Comparison of ENCODE assay signal across 29 cellular contexts in the genomic region with DNA sequence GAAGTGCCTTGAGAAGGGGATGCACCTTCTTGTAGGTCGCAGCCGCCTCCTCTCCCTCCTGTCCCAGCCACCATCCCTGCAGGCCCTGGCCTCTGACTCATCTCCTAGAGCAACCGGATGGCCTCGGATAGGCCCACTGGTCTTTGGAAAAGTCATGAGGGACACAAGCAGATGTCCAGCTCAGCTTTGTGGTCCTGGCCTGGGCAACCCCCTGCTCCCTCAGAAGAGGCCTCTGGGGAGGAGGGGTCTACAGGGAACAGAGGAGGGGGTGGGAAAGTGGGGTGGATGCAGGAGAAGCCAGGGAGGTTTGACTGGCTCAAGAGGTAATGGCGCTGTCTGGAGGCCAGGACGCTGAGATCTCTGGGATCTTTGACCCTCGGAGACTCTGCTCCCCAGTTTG.
DNase-seq lines count a peak whose midpoint lies in the region; ATAC-seq and TF ChIP-seq lines count a peak whose summit lies in the region.
"Had no signal": no experiment of that assay in that cellular context is flagged by ENCODE, and none has a peak within 500 bp of the region (broad histone marks: within the 10 kb centered on the region; RNA-seq: fewer than 3 reads in every experiment).

No MANE protein-coding gene starts in this region.

- no peak overlapping the region for H3K4me3 Mint-ChIP-seq in activated CD8-positive, alpha-beta T cell treated with anti-CD3 and anti-CD28 coated beads, Interleukin-2, amount 10 ng/mL, durations not matched to agents 7 days and 5 days
- no peak overlapping the region for H3K4me3 Mint-ChIP-seq in activated CD8-positive, alpha-beta T cell treated with anti-CD3 and anti-CD28 coated beads for 36 hours
- H3K4me3 Mint-ChIP-seq: activated T-cell treated with anti-CD3 and anti-CD28 coated beads, Interleukin-2, amount 50 U/mL, for 4 hours; GM23338; IgD-negative memory B cell; natural killer cell treated with Interleukin-12 subunit alpha and Interleukin-12 subunit beta and Interleukin-15 and Interleukin-18, amount 100 ng/mL, for 72 hours; stimulated activated naive B cell treated with anti-CD40 and anti-IgM and Interleukin-4, amounts not matched to agents 10 μg/mL and 1 μg/mL and 100 μg/mL, for 72 hours; WTC11 had no signal

- intact Hi-C loops in activated CD8-positive, alpha-beta T cell treated with anti-CD3 and anti-CD28 coated beads for 36 hours (cut with micrococcal nuclease) = no loop called here

- no peak for TF ChIP-seq CTCF in activated CD8-positive, alpha-beta T cell treated with anti-CD3 and anti-CD28 coated beads for 36 hours (IDR thresholded peaks at IDR 0.05)
- no peak for TF ChIP-seq CTCF in lung (IDR thresholded peaks at IDR 0.05; ENCODE audit: control extremely low read depth, extremely low read depth)

- no peaks in the 10 kb centered on the region for H3K27me3 ChIP-seq in lung (ENCODE audit: control insufficient read depth, insufficient read depth)
- H3K27me3 ChIP-seq: testis had no signal

- POLR2A ChIA-PET in activated CD8-positive, alpha-beta T cell treated with anti-CD3 and anti-CD28 coated beads, Interleukin-2, amount 10 ng/mL, durations not matched to agents 7 days and 5 days (lab: Charles Lee) = no interaction called here
- POLR2A ChIA-PET in activated CD8-positive, alpha-beta T cell treated with anti-CD3 and anti-CD28 coated beads for 36 hours (lab: Charles Lee) = no interaction called here

- 95 to 96% methylated on average over 7 of the region's 7 CpGs for WGBS in lung, 2 donors

- no peaks in the 10 kb centered on the region for H3K36me3 Mint-ChIP-seq in activated CD8-positive, alpha-beta T cell treated with anti-CD3 and anti-CD28 coated beads, Interleukin-2, amount 10 ng/mL, durations not matched to agents 7 days and 5 days (ENCODE audit: low read depth)
- H3K36me3 Mint-ChIP-seq in activated CD8-positive, alpha-beta T cell treated with anti-CD3 and anti-CD28 coated beads for 36 hours (ENCODE audit: low read depth) = no peaks in the 10 kb centered on the region
- H3K36me3 Mint-ChIP-seq: IgD-negative memory B cell; natural killer cell treated with Interleukin-12 subunit alpha and Interleukin-12 subunit beta and Interleukin-15 and Interleukin-18, amount 100 ng/mL, for 72 hours; stimulated activated naive B cell treated with anti-CD40 and anti-IgM and Interleukin-4, amounts not matched to agents 10 μg/mL and 1 μg/mL and 100 μg/mL, for 72 hours; WTC11 had no signal

- no peaks in the 10 kb centered on the region for H3K36me3 ChIP-seq in lung (ENCODE audit: control insufficient read depth in 2 of 2, insufficient read depth in 2 of 2, low read length in 2 of 2)
- H3K36me3 ChIP-seq: prostate gland had no signal

- no peaks in the 10 kb centered on the region for H3K4me1 ChIP-seq in lung (ENCODE audit: control insufficient read depth in 2 of 2, insufficient read depth in 2 of 2, low read length in 2 of 2)
- H3K4me1 ChIP-seq: prostate gland, testis had no signal

- H3K4me1 Mint-ChIP-seq in activated CD8-positive, alpha-beta T cell treated with anti-CD3 and anti-CD28 coated beads, Interleukin-2, amount 10 ng/mL, durations not matched to agents 7 days and 5 days (ENCODE audit: low read depth) = no peaks in the 10 kb centered on the region
- no peaks in the 10 kb centered on the region for H3K4me1 Mint-ChIP-seq in activated CD8-positive, alpha-beta T cell treated with anti-CD3 and anti-CD28 coated beads for 36 hours (ENCODE audit: low read depth)
- H3K4me1 Mint-ChIP-seq: WTC11 had no signal

- DNase-seq in activated CD8-positive, alpha-beta T cell treated with anti-CD3 and anti-CD28 coated beads, Interleukin-2, amount 10 ng/mL, durations not matched to agents 7 days and 5 days = peak; percentile 3
- DNase-seq in activated CD8-positive, alpha-beta T cell treated with anti-CD3 and anti-CD28 coated beads for 36 hours = no peak
- DNase-seq in lung (ENCODE audit: low spot score) (peak; percentile 13), NCI-H2227 (lab: John Stamatoyannopoulos, UW; ENCODE audit: unreplicated experiment) (no peak)
- DNase-seq in stimulated activated CD8-positive, alpha-beta memory T cell treated with anti-CD3 and anti-CD28 coated beads, Interleukin-4, amount 100 ng/mL, for 48 hours = peak; percentile 10
- DNase-seq: 8988T; activated CD4-positive, alpha-beta T cell treated with anti-CD3 and anti-CD28 coated beads, Interleukin-2, amount 50 U/mL, for 4 hours; activated naive CD4-positive, alpha-beta T cell treated with Interleukin-2 at 50 U/mL for 16 hours; activated T-cell treated with anti-CD3 and anti-CD28 coated beads, Interleukin-2, amount 50 U/mL, for 4 hours; AML-193; amniotic stem cell; dermis blood vessel endothelial cell; DMS79; left cardiac atrium; midbrain; MM.1S; NCI-H1417 treated with DMSO at 0.1 percent for 48 hours; NCI-H510A treated with DMSO at 0.1 percent for 48 hours; stimulated activated CD4-positive, alpha-beta T cell treated with anti-CD3 and anti-CD28 coated beads, Interleukin-1b, Interleukin-23, amount 100 ng/mL, for 48 hours; stimulated activated naive B cell treated with anti-CD40 and anti-IgM and Interleukin-4, amounts not matched to agents 10 μg/mL and 1 μg/mL and 100 μg/mL, for 72 hours; testis had no signal

- CTCF ChIA-PET in activated CD8-positive, alpha-beta T cell treated with anti-CD3 and anti-CD28 coated beads, Interleukin-2, amount 10 ng/mL, durations not matched to agents 7 days and 5 days (lab: Charles Lee) = no interaction called here
- CTCF ChIA-PET in activated CD8-positive, alpha-beta T cell treated with anti-CD3 and anti-CD28 coated beads for 36 hours (lab: Charles Lee) = no interaction called here

- no peak for ATAC-seq in activated CD8-positive, alpha-beta T cell treated with anti-CD3 and anti-CD28 coated beads, Interleukin-2, amount 10 ng/mL, durations not matched to agents 7 days and 5 days
- no peak for ATAC-seq in activated CD8-positive, alpha-beta T cell treated with anti-CD3 and anti-CD28 coated beads for 36 hours
- ATAC-seq in lung (ENCODE audit: insufficient read depth, low FRiP score) (no peak), HG03159 (IDR thresholded peaks at IDR 0.05; ENCODE audit: unreplicated experiment) (no peak), GM21360 (IDR thresholded peaks at IDR 0.05; ENCODE audit: unreplicated experiment) (no peak)
- ATAC-seq: activated T-cell treated with anti-CD3 and anti-CD28 coated beads, Interleukin-2, amount 50 U/mL, for 4 hours; GM23338; natural killer cell treated with Interleukin-12 subunit alpha and Interleukin-12 subunit beta and Interleukin-15 and Interleukin-18, amount 100 ng/mL, for 72 hours; stimulated activated naive B cell treated with anti-CD40 and anti-IgM and Interleukin-4, amounts not matched to agents 10 μg/mL and 1 μg/mL and 100 μg/mL, for 72 hours; WTC11 had no signal

- peaks cover 11% of the 10 kb centered on the region for H3K27me3 Mint-ChIP-seq in activated CD8-positive, alpha-beta T cell treated with anti-CD3 and anti-CD28 coated beads, Interleukin-2, amount 10 ng/mL, durations not matched to agents 7 days and 5 days (ENCODE audit: low read depth)
- H3K27me3 Mint-ChIP-seq in activated CD8-positive, alpha-beta T cell treated with anti-CD3 and anti-CD28 coated beads for 36 hours = no peaks in the 10 kb centered on the region

- no peak overlapping the region for H3K27ac Mint-ChIP-seq in activated CD8-positive, alpha-beta T cell treated with anti-CD3 and anti-CD28 coated beads, Interleukin-2, amount 10 ng/mL, durations not matched to agents 7 days and 5 days
- H3K27ac Mint-ChIP-seq in activated CD8-positive, alpha-beta T cell treated with anti-CD3 and anti-CD28 coated beads for 36 hours = no peak overlapping the region
- H3K27ac Mint-ChIP-seq: GM23338; IgD-negative memory B cell; natural killer cell treated with Interleukin-12 subunit alpha and Interleukin-12 subunit beta and Interleukin-15 and Interleukin-18, amount 100 ng/mL, for 72 hours; stimulated activated naive B cell treated with anti-CD40 and anti-IgM and Interleukin-4, amounts not matched to agents 10 μg/mL and 1 μg/mL and 100 μg/mL, for 72 hours; WTC11 had no signal

- no peaks in the 10 kb centered on the region for H3K9me3 ChIP-seq in lung (ENCODE audit: control insufficient read depth in 2 of 2, insufficient read depth in 1 of 2, low read length in 1 of 2)
- H3K9me3 ChIP-seq: prostate gland, testis had no signal

- no peaks in the 10 kb centered on the region for H3K9me3 Mint-ChIP-seq in activated CD8-positive, alpha-beta T cell treated with anti-CD3 and anti-CD28 coated beads, Interleukin-2, amount 10 ng/mL, durations not matched to agents 7 days and 5 days (ENCODE audit: insufficient read depth)
- H3K9me3 Mint-ChIP-seq in activated CD8-positive, alpha-beta T cell treated with anti-CD3 and anti-CD28 coated beads for 36 hours = no peaks in the 10 kb centered on the region
- H3K9me3 Mint-ChIP-seq: activated T-cell treated with anti-CD3 and anti-CD28 coated beads, Interleukin-2, amount 50 U/mL, for 4 hours; GM23338; IgD-negative memory B cell; natural killer cell treated with Interleukin-12 subunit alpha and Interleukin-12 subunit beta and Interleukin-15 and Interleukin-18, amount 100 ng/mL, for 72 hours; stimulated activated naive B cell treated with anti-CD40 and anti-IgM and Interleukin-4, amounts not matched to agents 10 μg/mL and 1 μg/mL and 100 μg/mL, for 72 hours; WTC11 had no signal

- no peak overlapping the region for H3K4me3 ChIP-seq in lung
- H3K4me3 ChIP-seq: GM23338, prostate gland, testis had no signal

- H3K27ac ChIP-seq in lung (ENCODE audit: low read depth in 1 of 2, low read length in 1 of 2) = no peak overlapping the region
- H3K27ac ChIP-seq: prostate gland, testis had no signal

TF ChIP-seq in PFSK-1, 5 proteins besides CTCF, POLR2A, EP300 and RAD21:
- TF ChIP-seq FOXP2 (optimal IDR thresholded peaks at IDR 0.05; ENCODE audit: borderline replicate concordance, extremely low read depth, extremely low read length, insufficient read depth) (peak; percentile 27), TAF1 (IDR thresholded peaks at IDR 0.05; ENCODE audit: borderline replicate concordance, insufficient read depth, low read length) (no peak)

Comparison
In these comparisons a context has a peak if more than half of its experiments do, and no peak if none do; other contexts are left out.
1. DNase-seq: peak in activated CD8-positive, alpha-beta T cell treated with anti-CD3 and anti-CD28 coated beads, Interleukin-2, amount 10 ng/mL, durations not matched to agents 7 days and 5 days (single experiment), lung (single experiment) and stimulated activated CD8-positive, alpha-beta memory T cell treated with anti-CD3 and anti-CD28 coated beads, Interleukin-4, amount 100 ng/mL, for 48 hours (single experiment); none in activated CD8-positive, alpha-beta T cell treated with anti-CD3 and anti-CD28 coated beads for 36 hours (single experiment) and NCI-H2227 (single experiment).